ENCODE assay signal across 19 cellular contexts in the genomic region with DNA sequence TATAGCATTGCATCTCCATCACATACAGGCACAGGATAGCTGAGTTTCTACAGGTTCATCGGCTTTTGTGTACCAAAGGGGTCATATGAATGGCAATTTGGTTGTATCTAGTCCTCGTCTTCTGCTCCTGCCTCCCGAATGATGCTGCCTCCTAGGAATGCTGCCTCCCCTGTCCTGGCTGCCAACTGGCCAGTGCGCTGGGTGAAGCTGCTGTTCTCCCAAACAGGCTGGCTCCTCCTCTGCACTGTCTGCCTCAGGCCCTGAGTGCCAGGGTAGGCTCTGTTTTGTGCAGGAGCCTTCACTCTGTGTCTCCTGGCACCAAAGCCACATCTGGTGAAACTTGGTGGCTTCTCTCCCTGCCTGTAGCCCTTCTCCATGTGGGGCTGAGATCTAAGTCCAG.
DNase-seq lines count a peak whose midpoint lies in the region; ATAC-seq, FAIRE-seq and TF ChIP-seq lines count a peak whose summit lies in the region.
"Had no signal": no experiment of that assay in that cellular context is flagged by ENCODE, and none has a peak within 500 bp of the region (broad histone marks: within the 10 kb centered on the region; RNA-seq: fewer than 3 reads in every experiment).

No MANE protein-coding gene starts in this region.

- peak overlapping the region; percentile 75 for H3K27ac Mint-ChIP-seq in activated CD4-positive, alpha-beta T cell treated with anti-CD3 and anti-CD28 coated beads, Interleukin-2, amount 10 ng/mL, durations not matched to agents 7 days and 5 days
- H3K27ac Mint-ChIP-seq in CD8-positive, alpha-beta memory T cell, result peak overlapping the region in 5 of 8 donors; percentile 31 to 72 (median 44)
- peak overlapping the region; percentile 3 for H3K27ac Mint-ChIP-seq in activated naive CD8-positive, alpha-beta T cell treated with anti-CD3 and anti-CD28 coated beads for 36 hours

- no peak for TF ChIP-seq CTCF in pancreas (IDR thresholded peaks at IDR 0.05)

- POLR2A ChIA-PET in activated CD4-positive, alpha-beta T cell treated with anti-CD3 and anti-CD28 coated beads, Interleukin-2, amount 10 ng/mL, durations not matched to agents 7 days and 5 days (lab: Charles Lee), result interaction anchor here (1.5 kb wide), 1 partner anchor 9 kb away, joined by 4 read pairs; no protein-coding TSS in a partner anchor
- POLR2A ChIA-PET in CD8-positive, alpha-beta memory T cell (lab: Charles Lee), result no interaction called here

- peaks cover 16% of the 10 kb centered on the region for H3K36me3 Mint-ChIP-seq in activated CD4-positive, alpha-beta T cell treated with anti-CD3 and anti-CD28 coated beads, Interleukin-2, amount 10 ng/mL, durations not matched to agents 7 days and 5 days (ENCODE audit: low read depth)
- H3K36me3 Mint-ChIP-seq in CD8-positive, alpha-beta memory T cell, result peaks cover 0 to 18% (median 0%) of the 10 kb centered on the region in 3 donors
- H3K36me3 Mint-ChIP-seq in activated naive CD8-positive, alpha-beta T cell treated with anti-CD3 and anti-CD28 coated beads for 36 hours, result no peaks in the 10 kb centered on the region

- no peaks in the 10 kb centered on the region for H3K36me3 ChIP-seq in CD8-positive, alpha-beta memory T cell (ENCODE audit: insufficient read depth, low read length)
- no peaks in the 10 kb centered on the region for H3K36me3 ChIP-seq in pancreas
- H3K36me3 ChIP-seq: HAP-1 had no signal

- CTCF ChIA-PET in activated CD4-positive, alpha-beta T cell treated with anti-CD3 and anti-CD28 coated beads, Interleukin-2, amount 10 ng/mL, durations not matched to agents 7 days and 5 days (lab: Charles Lee), result interaction anchor here (0.9 to 3.5 kb wide), 6 partner anchors 9 to 60 kb away, joined by 3 to 10 read pairs (median 4); a partner anchor contains a TSS
- CTCF ChIA-PET in CD8-positive, alpha-beta memory T cell (lab: Charles Lee), result interaction anchor here (2.1 kb wide), 1 partner anchor 9 kb away, joined by 5 read pairs; no protein-coding TSS in a partner anchor

- intact Hi-C loops in pancreas (cut with DNase I), result no loop called here

- 72 to 75% methylated on average over 4 of the region's 4 CpGs for WGBS in pancreas, 2 donors

- peaks cover 36% of the 10 kb centered on the region for H3K4me1 Mint-ChIP-seq in activated CD4-positive, alpha-beta T cell treated with anti-CD3 and anti-CD28 coated beads, Interleukin-2, amount 10 ng/mL, durations not matched to agents 7 days and 5 days
- H3K4me1 Mint-ChIP-seq in CD8-positive, alpha-beta memory T cell, result peaks cover 10 to 22% (median 21%) of the 10 kb centered on the region in 3 donors
- peaks cover 12% of the 10 kb centered on the region for H3K4me1 Mint-ChIP-seq in activated naive CD8-positive, alpha-beta T cell treated with anti-CD3 and anti-CD28 coated beads for 36 hours

- no peak for FAIRE-seq in pancreas (lab: Jason Lieb, UNC)
- FAIRE-seq: A204.1 had no signal

- H3K9me3 Mint-ChIP-seq in activated CD4-positive, alpha-beta T cell treated with anti-CD3 and anti-CD28 coated beads, Interleukin-2, amount 10 ng/mL, durations not matched to agents 7 days and 5 days, result peaks cover 19% of the 10 kb centered on the region
- H3K9me3 Mint-ChIP-seq in CD8-positive, alpha-beta memory T cell, result peaks cover 0 to 14% (median 7%) of the 10 kb centered on the region in 5 donors
- H3K9me3 Mint-ChIP-seq in activated naive CD8-positive, alpha-beta T cell treated with anti-CD3 and anti-CD28 coated beads for 36 hours, result peaks cover 7% of the 10 kb centered on the region

- peak overlapping the region; percentile 15 for H3K4me3 Mint-ChIP-seq in activated CD4-positive, alpha-beta T cell treated with anti-CD3 and anti-CD28 coated beads, Interleukin-2, amount 10 ng/mL, durations not matched to agents 7 days and 5 days
- H3K4me3 Mint-ChIP-seq in CD8-positive, alpha-beta memory T cell, result peak overlapping the region in 1 of 7 donors; percentile 33
- H3K4me3 Mint-ChIP-seq in activated naive CD8-positive, alpha-beta T cell treated with anti-CD3 and anti-CD28 coated beads for 36 hours, result no peak overlapping the region

- DNase-seq in activated CD4-positive, alpha-beta T cell treated with anti-CD3 and anti-CD28 coated beads, Interleukin-2, amount 10 ng/mL, durations not matched to agents 7 days and 5 days, result no peak
- DNase-seq in activated CD4-positive, alpha-beta T cell treated with anti-CD3 and anti-CD28 coated beads for 4 hours, result no peak
- DNase-seq in AG08395 (ENCODE audit: low spot score) (peak; percentile 35), NCI-H2107 (lab: John Stamatoyannopoulos, UW) (no peak), occipital lobe (lab: John Stamatoyannopoulos, UW) (no peak), pancreas (no peak)
- no peak for DNase-seq in CD8-positive, alpha-beta memory T cell
- DNase-seq in activated naive CD8-positive, alpha-beta T cell treated with anti-CD3 and anti-CD28 coated beads for 36 hours, result no peak
- DNase-seq: GF-D8, NCI-H1436, NCI-H2029, NCI-H2171, NCI-H526, PC-9 had no signal

- H3K27me3 ChIP-seq in CD8-positive, alpha-beta memory T cell (ENCODE audit: insufficient read depth, low read length, poor library complexity, severe bottlenecking), result no peaks in the 10 kb centered on the region
- H3K27me3 ChIP-seq in pancreas, result no peaks in the 10 kb centered on the region

- no peaks in the 10 kb centered on the region for H3K9me3 ChIP-seq in CD8-positive, alpha-beta memory T cell (ENCODE audit: low read length)
- no peaks in the 10 kb centered on the region for H3K9me3 ChIP-seq in pancreas
- H3K9me3 ChIP-seq: HAP-1 had no signal

- H3K4me1 ChIP-seq in CD8-positive, alpha-beta memory T cell (ENCODE audit: insufficient read depth, low read length), result peaks cover 51% of the 10 kb centered on the region
- H3K4me1 ChIP-seq in pancreas, result peaks cover 0 to 2% (median 0%) of the 10 kb centered on the region in 3 donors
- H3K4me1 ChIP-seq: HAP-1 had no signal

- H3K4me3 ChIP-seq in CD8-positive, alpha-beta memory T cell (ENCODE audit: low read length), result no peak overlapping the region
- H3K4me3 ChIP-seq in pancreas, result no peak overlapping the region
- H3K4me3 ChIP-seq: HAP-1, PC-9 had no signal

- no peak for ATAC-seq in pancreas

- no peak overlapping the region for H3K27ac ChIP-seq in CD8-positive, alpha-beta memory T cell (ENCODE audit: low read depth, low read length)
- no peak overlapping the region for H3K27ac ChIP-seq in pancreas
- H3K27ac ChIP-seq: HL-60, KMS-11, PC-9, RWPE1 had no signal

- no peaks in the 10 kb centered on the region for H3K27me3 Mint-ChIP-seq in activated CD4-positive, alpha-beta T cell treated with anti-CD3 and anti-CD28 coated beads, Interleukin-2, amount 10 ng/mL, durations not matched to agents 7 days and 5 days
- H3K27me3 Mint-ChIP-seq in CD8-positive, alpha-beta memory T cell, result no peaks in the 10 kb centered on the region
- H3K27me3 Mint-ChIP-seq in activated naive CD8-positive, alpha-beta T cell treated with anti-CD3 and anti-CD28 coated beads for 36 hours, result no peaks in the 10 kb centered on the region

Comparison
In these comparisons a context has a peak if more than half of its experiments do, and no peak if none do; other contexts are left out.
1. H3K27ac Mint-ChIP-seq: peak in every context shown above with its lines; median percentile 75 in activated CD4-positive, alpha-beta T cell treated with anti-CD3 and anti-CD28 coated beads, Interleukin-2, amount 10 ng/mL, durations not matched to agents 7 days and 5 days; 44 in CD8-positive, alpha-beta memory T cell; 3 in activated naive CD8-positive, alpha-beta T cell treated with anti-CD3 and anti-CD28 coated beads for 36 hours.